1 cellular context compared by ENCODE assay signal in the genomic region with DNA sequence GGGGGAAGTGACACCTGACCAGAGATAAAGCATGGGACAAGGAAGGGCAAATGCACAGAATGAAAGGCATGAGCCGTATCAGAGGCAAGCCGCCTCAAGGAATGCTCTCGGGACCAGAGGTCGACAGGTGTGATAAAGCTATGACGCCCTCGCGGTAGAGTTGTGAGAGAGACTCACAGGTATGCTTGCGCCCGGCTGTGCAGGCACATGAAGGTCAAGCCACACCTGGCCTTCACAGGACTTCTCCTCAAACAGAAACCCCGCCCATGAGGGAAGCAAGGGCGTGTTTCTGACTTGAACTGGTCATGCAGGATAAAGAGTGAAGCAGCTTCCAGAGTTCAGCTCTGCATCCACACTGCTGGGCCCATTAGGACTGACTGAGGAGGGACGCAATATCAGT.
TF ChIP-seq lines count a peak whose summit lies in the region.

No MANE protein-coding gene starts in this region.

TF ChIP-seq in HepG2, 621 proteins besides CTCF, POLR2A, EP300 and RAD21:
- TF ChIP-seq SPEN (CRISPR knock-in tag; IDR thresholded peaks at IDR 0.05; ENCODE audit: low read depth) (no peak), ZNF570 (CRISPR knock-in tag; IDR thresholded peaks at IDR 0.05; ENCODE audit: borderline replicate concordance) (no peak), NFIC (IDR thresholded peaks at IDR 0.05; ENCODE audit: low read length) (no peak), ZNF205 (CRISPR knock-in tag; IDR thresholded peaks at IDR 0.05) (no peak), ZNF616 (CRISPR knock-in tag; IDR thresholded peaks at IDR 0.05; ENCODE audit: low read depth) (no peak)
- TF ChIP-seq, protein P1, sequence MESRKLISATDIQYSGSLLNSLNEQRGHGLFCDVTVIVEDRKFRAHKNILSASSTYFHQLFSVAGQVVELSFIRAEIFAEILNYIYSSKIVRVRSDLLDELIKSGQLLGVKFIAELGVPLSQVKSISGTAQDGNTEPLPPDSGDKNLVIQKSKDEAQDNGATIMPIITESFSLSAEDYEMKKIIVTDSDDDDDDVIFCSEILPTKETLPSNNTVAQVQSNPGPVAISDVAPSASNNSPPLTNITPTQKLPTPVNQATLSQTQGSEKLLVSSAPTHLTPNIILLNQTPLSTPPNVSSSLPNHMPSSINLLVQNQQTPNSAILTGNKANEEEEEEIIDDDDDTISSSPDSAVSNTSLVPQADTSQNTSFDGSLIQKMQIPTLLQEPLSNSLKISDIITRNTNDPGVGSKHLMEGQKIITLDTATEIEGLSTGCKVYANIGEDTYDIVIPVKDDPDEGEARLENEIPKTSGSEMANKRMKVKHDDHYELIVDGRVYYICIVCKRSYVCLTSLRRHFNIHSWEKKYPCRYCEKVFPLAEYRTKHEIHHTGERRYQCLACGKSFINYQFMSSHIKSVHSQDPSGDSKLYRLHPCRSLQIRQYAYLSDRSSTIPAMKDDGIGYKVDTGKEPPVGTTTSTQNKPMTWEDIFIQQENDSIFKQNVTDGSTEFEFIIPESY (CRISPR knock-in tag; IDR thresholded peaks at IDR 0.05), result peak; percentile 35; the same call in 1 of the 2 replicates
